16 cellular contexts compared by ENCODE assay signal in genomic region chr2:3217646-3218045, GRCh38.
DNase-seq lines count a peak whose midpoint lies in the region; ATAC-seq and TF ChIP-seq lines count a peak whose summit lies in the region.
"Had no signal": no experiment of that assay in that cellular context is flagged by ENCODE, and none has a peak within 500 bp of the region (broad histone marks: within the 10 kb centered on the region; RNA-seq: fewer than 3 reads in every experiment).

No MANE protein-coding gene starts in this region.

- no peak overlapping the region for H3K27ac ChIP-seq in CD8-positive, alpha-beta memory T cell (ENCODE audit: low read depth, low read length)
- no peak overlapping the region for H3K27ac ChIP-seq in dorsolateral prefrontal cortex
- H3K27ac ChIP-seq: BLaER1 treated with 17β-estradiol and CSF1 and Interleukin-3, amounts not matched to agents 10 nM and 100 nM had no signal

- H3K36me3 Mint-ChIP-seq in activated CD4-positive, alpha-beta T cell treated with anti-CD3 and anti-CD28 coated beads, Interleukin-2, amount 10 ng/mL, durations not matched to agents 24 days and 14 days (ENCODE audit: low read depth): peaks cover 30% of the 10 kb centered on the region
- H3K36me3 Mint-ChIP-seq in CD8-positive, alpha-beta memory T cell: peaks cover 3 to 12% (median 5%) of the 10 kb centered on the region in 3 donors
- H3K36me3 Mint-ChIP-seq in central memory CD8-positive, alpha-beta T cell (ENCODE audit: insufficient read depth): peaks cover 4% of the 10 kb centered on the region
- H3K36me3 Mint-ChIP-seq in osteocyte (ENCODE audit: unreplicated experiment): peaks cover 3% of the 10 kb centered on the region

- H3K4me1 Mint-ChIP-seq in activated CD4-positive, alpha-beta T cell treated with anti-CD3 and anti-CD28 coated beads, Interleukin-2, amount 10 ng/mL, durations not matched to agents 24 days and 14 days: peaks cover 40% of the 10 kb centered on the region
- H3K4me1 Mint-ChIP-seq in CD8-positive, alpha-beta memory T cell: peaks cover 33 to 44% (median 37%) of the 10 kb centered on the region in 3 donors
- H3K4me1 Mint-ChIP-seq in central memory CD8-positive, alpha-beta T cell: peaks cover 42% of the 10 kb centered on the region
- H3K4me1 Mint-ChIP-seq in osteocyte (ENCODE audit: unreplicated experiment): no peaks in the 10 kb centered on the region

- no peak overlapping the region for H3K4me3 ChIP-seq in CD8-positive, alpha-beta memory T cell (ENCODE audit: low read length)
- no peak overlapping the region for H3K4me3 ChIP-seq in dorsolateral prefrontal cortex
- H3K4me3 ChIP-seq: BLaER1 treated with 17β-estradiol and CSF1 and Interleukin-3, amounts not matched to agents 10 nM and 100 nM had no signal

- peak; percentile 34 for ATAC-seq in central memory CD8-positive, alpha-beta T cell (replicated peaks; ENCODE audit: extremely low read depth, poor library complexity, severe bottlenecking)
- ATAC-seq in GM21367 (IDR thresholded peaks at IDR 0.05; ENCODE audit: unreplicated experiment) (no peak), GM18858 (IDR thresholded peaks at IDR 0.05; ENCODE audit: unreplicated experiment) (no peak)

- H3K27me3 Mint-ChIP-seq in activated CD4-positive, alpha-beta T cell treated with anti-CD3 and anti-CD28 coated beads, Interleukin-2, amount 10 ng/mL, durations not matched to agents 24 days and 14 days: no peaks in the 10 kb centered on the region
- H3K27me3 Mint-ChIP-seq in CD8-positive, alpha-beta memory T cell: no peaks in the 10 kb centered on the region
- no peaks in the 10 kb centered on the region for H3K27me3 Mint-ChIP-seq in central memory CD8-positive, alpha-beta T cell
- H3K27me3 Mint-ChIP-seq in osteocyte (ENCODE audit: unreplicated experiment): no peaks in the 10 kb centered on the region

- H3K27me3 ChIP-seq in CD8-positive, alpha-beta memory T cell (ENCODE audit: insufficient read depth, low read length, poor library complexity, severe bottlenecking): no peaks in the 10 kb centered on the region
- H3K27me3 ChIP-seq in dorsolateral prefrontal cortex: no peaks in the 10 kb centered on the region
- H3K27me3 ChIP-seq: BLaER1 treated with 17β-estradiol and CSF1 and Interleukin-3, amounts not matched to agents 10 nM and 100 nM had no signal

- H3K9me3 ChIP-seq in CD8-positive, alpha-beta memory T cell (ENCODE audit: low read length): no peaks in the 10 kb centered on the region
- H3K9me3 ChIP-seq: Caco-2 had no signal

- H3K4me3 Mint-ChIP-seq in activated CD4-positive, alpha-beta T cell treated with anti-CD3 and anti-CD28 coated beads, Interleukin-2, amount 10 ng/mL, durations not matched to agents 24 days and 14 days: no peak overlapping the region
- H3K4me3 Mint-ChIP-seq in CD8-positive, alpha-beta memory T cell: peak overlapping the region in 1 of 7 donors; percentile 23
- no peak overlapping the region for H3K4me3 Mint-ChIP-seq in central memory CD8-positive, alpha-beta T cell
- no peak overlapping the region for H3K4me3 Mint-ChIP-seq in osteocyte (ENCODE audit: unreplicated experiment)

- no peak for DNase-seq in activated CD4-positive, alpha-beta T cell treated with anti-CD3 and anti-CD28 coated beads, Interleukin-2, amount 10 ng/mL, durations not matched to agents 24 days and 14 days
- DNase-seq in activated CD4-positive, alpha-beta T cell treated with anti-CD3 and anti-CD28 coated beads for 4 hours: no peak
- DNase-seq in CD8-positive, alpha-beta memory T cell: peak in 1 of 5 donors; percentile 15
- DNase-seq in central memory CD8-positive, alpha-beta T cell (ENCODE audit: low spot score in 2 of 2): no peak
- DNase-seq in osteocyte (ENCODE audit: extremely low spot score, unreplicated experiment) (peak; percentile 75), dorsolateral prefrontal cortex (no peak)
- DNase-seq: 8988T, Caco-2, MV-4-11, NCI-H1417 treated with DMSO at 0.1 percent for 48 hours, NCI-H2029 treated with DMSO at 0.1 percent for 48 hours, NCI-H510A, NCI-H82 had no signal

- peaks cover 23% of the 10 kb centered on the region for H3K9me3 Mint-ChIP-seq in activated CD4-positive, alpha-beta T cell treated with anti-CD3 and anti-CD28 coated beads, Interleukin-2, amount 10 ng/mL, durations not matched to agents 24 days and 14 days
- no peaks in the 10 kb centered on the region for H3K9me3 Mint-ChIP-seq in CD8-positive, alpha-beta memory T cell
- H3K9me3 Mint-ChIP-seq in central memory CD8-positive, alpha-beta T cell: no peaks in the 10 kb centered on the region
- peaks cover 3% of the 10 kb centered on the region for H3K9me3 Mint-ChIP-seq in osteocyte (ENCODE audit: unreplicated experiment)

- H3K4me1 ChIP-seq in CD8-positive, alpha-beta memory T cell (ENCODE audit: insufficient read depth, low read length): peaks cover 13% of the 10 kb centered on the region
- H3K4me1 ChIP-seq: Caco-2 had no signal

- intact Hi-C loops in activated CD4-positive, alpha-beta T cell treated with anti-CD3 and anti-CD28 coated beads, Interleukin-2, amount 10 ng/mL, durations not matched to agents 24 days and 14 days (cut with micrococcal nuclease): no loop called here
- intact Hi-C loops in dorsolateral prefrontal cortex (cut with DNase I): no loop called here

- POLR2A ChIA-PET in CD8-positive, alpha-beta memory T cell (lab: Charles Lee): no interaction called here

- TF ChIP-seq CTCF in osteocyte (IDR thresholded peaks at IDR 0.05) (no peak), dorsolateral prefrontal cortex (IDR thresholded peaks at IDR 0.05 in 54 of 56, conservative IDR thresholded peaks at IDR 0.05 in 2 of 56; ENCODE audit: low read depth in 1 of 56, partially characterized antibody in 56 of 56) (no peak)

- peak overlapping the region; percentile 65 for H3K27ac Mint-ChIP-seq in activated CD4-positive, alpha-beta T cell treated with anti-CD3 and anti-CD28 coated beads, Interleukin-2, amount 10 ng/mL, durations not matched to agents 24 days and 14 days
- H3K27ac Mint-ChIP-seq in CD8-positive, alpha-beta memory T cell: peak overlapping the region in 7 of 8 donors; percentile 24 to 94 (median 80)
- peak overlapping the region; percentile 65 for H3K27ac Mint-ChIP-seq in central memory CD8-positive, alpha-beta T cell (ENCODE audit: low read depth)
- no peak overlapping the region for H3K27ac Mint-ChIP-seq in osteocyte (ENCODE audit: unreplicated experiment)

- CTCF ChIA-PET in CD8-positive, alpha-beta memory T cell (lab: Charles Lee): interaction anchor here (1.4 kb wide), 1 partner anchor 10 kb away, joined by 8 read pairs; no protein-coding TSS in a partner anchor

- H3K36me3 ChIP-seq in CD8-positive, alpha-beta memory T cell (ENCODE audit: insufficient read depth, low read length): no peaks in the 10 kb centered on the region
